ENCODE assay signal across 6 cellular contexts in the genomic region with DNA sequence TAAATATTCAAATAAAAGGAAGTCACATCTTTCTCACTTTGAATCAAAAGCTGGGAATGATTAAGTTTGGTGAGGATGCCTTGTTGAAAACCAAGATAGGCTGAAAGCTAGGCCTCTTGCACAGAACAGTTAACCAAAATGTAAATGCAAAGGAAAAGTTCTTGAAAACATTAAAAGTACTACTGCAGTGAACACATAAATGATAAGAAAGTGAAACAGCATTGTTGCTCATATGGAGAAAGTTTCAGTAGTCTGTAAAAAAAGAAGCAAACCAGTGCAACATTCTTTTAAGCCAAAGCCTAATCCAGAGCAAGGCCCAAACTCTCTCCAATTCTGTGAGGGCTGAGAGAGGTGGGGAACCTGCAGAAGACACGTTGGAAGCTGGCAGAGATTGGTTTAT.
DNase-seq lines count a peak whose midpoint lies in the region; ATAC-seq, FAIRE-seq and TF ChIP-seq lines count a peak whose summit lies in the region.
"Not testable (repeated sequence)": the region's sequence is repeated elsewhere in the genome, so short reads cannot be mapped to it uniquely, and the experiment has no call there.

No MANE protein-coding gene starts in this region.

- CTCF ChIA-PET in K562 (lab: Yijun Ruan, JAX; ENCODE audit: low intra/inter-chr PET ratio), result not testable (repeated sequence)

- not testable (repeated sequence) for H2AFZ ChIP-seq in K562 (ENCODE audit: low read depth, low read length)

- TF ChIP-seq POLR2A in GM12892 (IDR thresholded peaks at IDR 0.05; ENCODE audit: low read depth, low read length); K562 (conservative IDR thresholded peaks at IDR 0.05): not testable (repeated sequence)

- FAIRE-seq in GM12892 (lab: Jason Lieb, UNC), result peak; percentile 21
- FAIRE-seq in GM18507 (lab: Jason Lieb, UNC), result peak; percentile 21
- peak; percentile 77 for FAIRE-seq in HTR-8/SVneo (lab: Jason Lieb, UNC)
- peak; percentile 40 for FAIRE-seq in K562 (lab: Jason Lieb, UNC)

- WGBS in K562 (ENCODE audit: insufficient coverage, low coverage, missing lambda C conversion rate), result 0% methylated on average over 1 of the region's 1 CpG

- ATAC-seq in HG02852 (IDR thresholded peaks at IDR 0.05; ENCODE audit: unreplicated experiment), result peak; percentile 62
- ATAC-seq in HG03025 (IDR thresholded peaks at IDR 0.05; ENCODE audit: low FRiP score, unreplicated experiment), result peak; percentile 61
- ATAC-seq in K562, result not testable (repeated sequence)

- H3K9me1 ChIP-seq in K562 (ENCODE audit: control insufficient read depth, insufficient read depth, low read length), result not testable (repeated sequence)

- POLR2A ChIA-PET in K562 (lab: Yijun Ruan, JAX), result not testable (repeated sequence)

- not testable (repeated sequence) for BruUV-seq in K562 (replicated peaks; lab: Mats Ljungman, UMichigan)

- not testable (repeated sequence) for H3K4me2 ChIP-seq in K562 (ENCODE audit: insufficient read depth, low read length)

- not testable (repeated sequence) for H3K27ac ChIP-seq in K562 (ENCODE audit: extremely low read depth, low read depth, low read length)

- not testable (repeated sequence) for TF ChIP-seq EP300 in K562 (IDR thresholded peaks at IDR 0.05; ENCODE audit: low read length)

- not testable (repeated sequence) for H3K79me2 ChIP-seq in K562 (ENCODE audit: control insufficient read depth, insufficient read depth, low read length)

- TF ChIP-seq CTCF in K562 (IDR thresholded peaks at IDR 0.05 in 2 of 3, conservative IDR thresholded peaks at IDR 0.05 in 1 of 3; ENCODE audit: insufficient read depth in 2 of 3, low read depth in 1 of 3, low read length in 3 of 3), result not testable (repeated sequence)

- H4K20me1 ChIP-seq in K562 (replicated peaks; ENCODE audit: control insufficient read depth, insufficient read depth, low read length), result not testable (repeated sequence)

- intact Hi-C loops in K562 (cut with micrococcal nuclease), result not testable (repeated sequence)

- not testable (repeated sequence) for H3K36me3 ChIP-seq in K562 (ENCODE audit: control insufficient read depth, insufficient read depth, low read length)

- H3K27me3 ChIP-seq in K562 (ENCODE audit: control insufficient read depth in 2 of 2, insufficient read depth in 2 of 2, low read length in 2 of 2), result not testable (repeated sequence)

- not testable (repeated sequence) for DNase-seq in GM12892 (ENCODE audit: insufficient read length); GM18507 (ENCODE audit: extremely low spot score, insufficient read length, low read depth); HTR-8/SVneo (ENCODE audit: insufficient read length, low spot score); K562 (ENCODE audit: extremely low read depth in 1 of 4, low spot score in 3 of 4)

- in situ Hi-C loops in K562 (cut with MboI), result not testable (repeated sequence)

- TF ChIP-seq RAD21 in K562 (CRISPR knock-in tag; conservative IDR thresholded peaks at IDR 0.05 in 1 of 2, IDR thresholded peaks at IDR 0.05 in 1 of 2), result not testable (repeated sequence)

- H3K4me1 ChIP-seq in K562 (replicated peaks in 1 of 2; ENCODE audit: control insufficient read depth in 2 of 2, insufficient read depth in 2 of 2, low read length in 2 of 2), result not testable (repeated sequence)

- H3K9me3 ChIP-seq in K562 (replicated peaks; ENCODE audit: control insufficient read depth, insufficient read depth, low read depth, low read length), result not testable (repeated sequence)

- not testable (repeated sequence) for H3K4me3 ChIP-seq in K562

- H3K9ac ChIP-seq in K562 (ENCODE audit: insufficient read depth in 1 of 2, low read depth in 2 of 2, low read length in 2 of 2), result not testable (repeated sequence)
